In the genomic region with DNA sequence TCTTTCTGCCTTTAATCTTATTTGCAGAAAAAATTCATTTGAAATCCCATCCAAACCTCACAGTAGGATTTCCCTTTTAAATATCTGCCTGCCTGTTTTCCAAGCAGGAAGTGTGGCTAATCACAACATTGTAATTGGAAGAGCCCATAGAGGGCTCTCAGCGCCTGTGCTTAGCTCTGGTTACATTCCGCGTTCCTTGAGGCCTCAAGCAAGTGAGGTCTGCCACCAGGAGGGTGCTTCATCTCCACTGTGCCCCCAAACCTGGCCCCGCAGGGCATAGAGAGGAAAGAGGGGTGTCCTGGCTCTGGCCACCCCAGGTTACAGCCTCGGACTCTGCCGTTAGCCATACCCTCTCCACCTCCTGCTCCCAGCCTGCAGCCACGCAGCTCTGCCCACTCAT, we compare ENCODE assay signal across 10 cellular contexts.
DNase-seq lines count a peak whose midpoint lies in the region; ATAC-seq and TF ChIP-seq lines count a peak whose summit lies in the region.
"Had no signal": no experiment of that assay in that cellular context is flagged by ENCODE, and none has a peak within 500 bp of the region (broad histone marks: within the 10 kb centered on the region; RNA-seq: fewer than 3 reads in every experiment).

No MANE protein-coding gene starts in this region.

- POLR2A ChIA-PET in CD8-positive, alpha-beta memory T cell (lab: Charles Lee) = no interaction called here

- no peak overlapping the region for H2BK12ac ChIP-seq in neuronal stem cell (ENCODE audit: low read length)

- H4K91ac ChIP-seq in neuronal stem cell (ENCODE audit: low read depth, low read length, poor library complexity) = no peak overlapping the region

- H2AFZ ChIP-seq in neuronal stem cell (ENCODE audit: low read length) = peak overlapping the region; percentile 92

- H3K14ac ChIP-seq in neuronal stem cell (ENCODE audit: low read length) = no peak overlapping the region

- no peak overlapping the region for H3K4ac ChIP-seq in neuronal stem cell (ENCODE audit: low read length)

- no peak overlapping the region for H3K27ac Mint-ChIP-seq in CD8-positive, alpha-beta memory T cell
- H3K27ac Mint-ChIP-seq: naive B cell had no signal

- H3K4me3 ChIP-seq in fibroblast of villous mesenchyme (ENCODE audit: low read depth, low read length) (no peak overlapping the region), neuronal stem cell (ENCODE audit: low read length in 2 of 2) (no peak overlapping the region)
- H3K4me3 ChIP-seq in CD8-positive, alpha-beta memory T cell (ENCODE audit: low read length) = no peak overlapping the region

- no peaks in the 10 kb centered on the region for H3K36me3 ChIP-seq in neuronal stem cell (replicated peaks in 1 of 2; ENCODE audit: control insufficient read depth in 2 of 2, insufficient read depth in 2 of 2, low read length in 2 of 2)
- no peaks in the 10 kb centered on the region for H3K36me3 ChIP-seq in CD8-positive, alpha-beta memory T cell (ENCODE audit: insufficient read depth, low read length)

- no peaks in the 10 kb centered on the region for H3K9me3 ChIP-seq in neuronal stem cell (replicated peaks in 1 of 2; ENCODE audit: control insufficient read depth in 2 of 2, insufficient read depth in 1 of 2, low read depth in 1 of 2, low read length in 2 of 2)
- H3K9me3 ChIP-seq in CD8-positive, alpha-beta memory T cell (ENCODE audit: low read length) = no peaks in the 10 kb centered on the region

- no peaks in the 10 kb centered on the region for H3K27me3 ChIP-seq in neuronal stem cell (ENCODE audit: control insufficient read depth in 3 of 3, insufficient read depth in 3 of 3, low read depth in 1 of 3, low read length in 3 of 3)
- H3K27me3 ChIP-seq in CD8-positive, alpha-beta memory T cell (ENCODE audit: insufficient read depth, low read length, poor library complexity, severe bottlenecking) = no peaks in the 10 kb centered on the region

- no peak overlapping the region for H4K8ac ChIP-seq in neuronal stem cell (ENCODE audit: low read depth, low read length)

- peak overlapping the region; percentile 72 for H3K27ac ChIP-seq in neuronal stem cell (replicated peaks; ENCODE audit: low read length)
- no peak overlapping the region for H3K27ac ChIP-seq in CD8-positive, alpha-beta memory T cell (ENCODE audit: low read depth, low read length)

- no peak overlapping the region for H2BK5ac ChIP-seq in neuronal stem cell (ENCODE audit: low read length)

- no peak overlapping the region for H3K4me3 Mint-ChIP-seq in activated T-cell treated with anti-CD3 and anti-CD28 coated beads, Interleukin-2, amount 50 U/mL, for 4 hours
- H3K4me3 Mint-ChIP-seq in CD8-positive, alpha-beta memory T cell = no peak overlapping the region
- H3K4me3 Mint-ChIP-seq: naive B cell had no signal

- no peak overlapping the region for H2BK120ac ChIP-seq in neuronal stem cell (ENCODE audit: low read depth, low read length)

- CTCF ChIA-PET in CD8-positive, alpha-beta memory T cell (lab: Charles Lee) = no interaction called here

- peaks cover 22 to 26% of the 10 kb centered on the region in 2 donors for H3K4me1 ChIP-seq in neuronal stem cell (ENCODE audit: control insufficient read depth in 2 of 2, insufficient read depth in 1 of 2, low read depth in 1 of 2, low read length in 2 of 2)
- H3K4me1 ChIP-seq in CD8-positive, alpha-beta memory T cell (ENCODE audit: insufficient read depth, low read length) = no peaks in the 10 kb centered on the region

- ATAC-seq in activated T-cell treated with anti-CD3 and anti-CD28 coated beads, Interleukin-2, amount 50 U/mL, for 4 hours = no peak
- no peak for ATAC-seq in HG02852 (IDR thresholded peaks at IDR 0.05; ENCODE audit: unreplicated experiment)

- no CpG with 5 or more reads among the region's 7 CpGs for WGBS in neuronal stem cell (ENCODE audit: extremely low coverage in 2 of 2, insufficient read length in 2 of 2, insufficient replicate concordance in 1 of 2), 2 donors

- DNase-seq in GM03348 (ENCODE audit: low spot score) (peak; percentile 20), NCI-H510A treated with DMSO at 0.1 percent for 48 hours (lab: John Stamatoyannopoulos, UW) (peak; percentile 69), fibroblast of villous mesenchyme (ENCODE audit: low read depth) (peak; percentile 33), neuronal stem cell (ENCODE audit: low spot score) (peak; percentile 33), NCI-H187 treated with DMSO at 0.1 percent for 48 hours (lab: John Stamatoyannopoulos, UW) (no peak)
- DNase-seq in activated T-cell treated with anti-CD3 and anti-CD28 coated beads, Interleukin-2, amount 50 U/mL, for 4 hours = no peak
- no peak for DNase-seq in CD8-positive, alpha-beta memory T cell
- DNase-seq: naive B cell, NCI-H1048 had no signal

- H3K4me2 ChIP-seq in neuronal stem cell (ENCODE audit: insufficient read depth, low read length, poor library complexity, severe bottlenecking) = peak overlapping the region; percentile 18

- H3K9me3 Mint-ChIP-seq in activated T-cell treated with anti-CD3 and anti-CD28 coated beads, Interleukin-2, amount 50 U/mL, for 4 hours = no peaks in the 10 kb centered on the region
- H3K9me3 Mint-ChIP-seq in CD8-positive, alpha-beta memory T cell = no peaks in the 10 kb centered on the region

- H3K4me1 Mint-ChIP-seq in activated T-cell treated with anti-CD3 and anti-CD28 coated beads, Interleukin-2, amount 50 U/mL, for 4 hours (ENCODE audit: low read depth) = no peaks in the 10 kb centered on the region
- H3K4me1 Mint-ChIP-seq in CD8-positive, alpha-beta memory T cell = no peaks in the 10 kb centered on the region
- H3K4me1 Mint-ChIP-seq: naive B cell had no signal

- H3K36me3 Mint-ChIP-seq in activated T-cell treated with anti-CD3 and anti-CD28 coated beads, Interleukin-2, amount 50 U/mL, for 4 hours (ENCODE audit: insufficient read depth) = no peaks in the 10 kb centered on the region
- no peaks in the 10 kb centered on the region for H3K36me3 Mint-ChIP-seq in CD8-positive, alpha-beta memory T cell
- H3K36me3 Mint-ChIP-seq: naive B cell had no signal

- H3K18ac ChIP-seq in neuronal stem cell (ENCODE audit: low read length) = peak overlapping the region; percentile 90

- H3K79me1 ChIP-seq in neuronal stem cell (ENCODE audit: low read depth, low read length) = no peaks in the 10 kb centered on the region

- H3K23ac ChIP-seq in neuronal stem cell (ENCODE audit: low read depth, low read length, poor library complexity) = no peak overlapping the region

- no peak overlapping the region for H2BK15ac ChIP-seq in neuronal stem cell (ENCODE audit: low read length)

- no peak overlapping the region for H2AK5ac ChIP-seq in neuronal stem cell (ENCODE audit: low read depth, low read length)

- peaks cover 8% of the 10 kb centered on the region for H3K27me3 Mint-ChIP-seq in activated T-cell treated with anti-CD3 and anti-CD28 coated beads, Interleukin-2, amount 50 U/mL, for 4 hours (ENCODE audit: low read depth)
- H3K27me3 Mint-ChIP-seq in CD8-positive, alpha-beta memory T cell = peaks cover 5 to 33% of the 10 kb centered on the region in 2 donors

- TF ChIP-seq CTCF in fibroblast of villous mesenchyme (IDR thresholded peaks at IDR 0.05; ENCODE audit: insufficient read depth, low read depth, low read length) = no peak

- H3K9ac ChIP-seq in neuronal stem cell (ENCODE audit: low read depth, low read length, poor library complexity) = no peak overlapping the region

Comparison
In these comparisons a context has a peak if more than half of its experiments do, and no peak if none do; other contexts are left out.
1. DNase-seq: peak in GM03348 (single experiment), NCI-H510A treated with DMSO at 0.1 percent for 48 hours (single experiment), fibroblast of villous mesenchyme (single experiment) and neuronal stem cell (single experiment); none in NCI-H187 treated with DMSO at 0.1 percent for 48 hours (single experiment), activated T-cell treated with anti-CD3 and anti-CD28 coated beads, Interleukin-2, amount 50 U/mL, for 4 hours (single experiment) and CD8-positive, alpha-beta memory T cell (0 of 5).